Comparison of ENCODE assay signal across 8 cellular contexts in the genomic region with DNA sequence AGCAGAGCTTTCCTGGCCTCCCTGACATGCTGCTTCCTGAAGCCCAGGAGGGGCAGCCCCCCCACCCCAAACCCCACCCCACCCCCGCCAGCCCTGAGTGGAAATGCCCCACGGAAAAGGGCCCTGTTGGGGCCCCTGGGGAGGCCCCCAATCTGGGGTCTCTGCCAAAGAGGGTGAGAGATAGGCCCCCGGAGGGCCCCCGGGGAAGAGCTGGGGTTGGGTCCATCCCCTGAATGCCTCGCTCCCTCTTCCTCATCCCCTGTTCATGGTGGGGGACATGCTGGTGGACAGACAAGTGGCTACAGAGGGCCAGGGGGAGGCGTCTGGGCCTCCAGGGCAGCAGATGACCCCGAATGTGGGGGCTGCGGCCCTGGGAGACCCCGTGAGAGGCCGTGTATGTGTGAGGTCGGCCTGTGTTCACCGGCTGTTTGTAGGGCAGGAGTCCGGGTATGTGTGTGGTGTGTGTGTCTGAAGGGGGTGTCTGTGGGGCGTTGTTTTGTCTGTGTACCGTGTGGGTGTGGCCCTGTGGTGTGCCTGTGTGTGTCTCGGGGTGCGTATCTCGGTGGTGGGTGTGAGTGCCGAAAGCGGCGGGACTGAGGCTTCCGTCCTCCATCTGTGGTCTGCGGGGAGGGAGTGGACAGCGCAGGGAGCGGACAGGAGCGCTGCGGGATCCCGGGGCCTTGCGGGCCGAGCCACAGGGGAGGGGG. TPM values are rescaled to one million over a fixed set of nuclear protein-coding genes. Genes with fewer than 3 reads are reported as not detected.
DNase-seq lines count a peak whose midpoint lies in the region; ATAC-seq, FAIRE-seq and TF ChIP-seq lines count a peak whose summit lies in the region.

No MANE protein-coding gene starts in this region.

- H3K4me3 ChIP-seq in WERI-Rb-1 (ENCODE audit: low read depth, low read length), result peak overlapping the region; percentile 6
- no peak overlapping the region for H3K4me3 ChIP-seq in lung
- H3K4me3 ChIP-seq in thoracic aorta, result peak overlapping the region; percentile 77

- H3K27ac ChIP-seq in WERI-Rb-1 (no peak overlapping the region), lung (ENCODE audit: low read depth in 1 of 2, low read length in 1 of 2) (peak overlapping the region; percentile 55 to 81), thoracic aorta (peak overlapping the region; percentile 89 to 96)

- H3K9me3 ChIP-seq in WERI-Rb-1 (ENCODE audit: severe bottlenecking), result no peaks in the 10 kb centered on the region
- no peaks in the 10 kb centered on the region for H3K9me3 ChIP-seq in lung (ENCODE audit: control insufficient read depth in 2 of 2, insufficient read depth in 1 of 2, low read length in 1 of 2)
- no peaks in the 10 kb centered on the region for H3K9me3 ChIP-seq in thoracic aorta

- H3K4me1 ChIP-seq in lung (ENCODE audit: control insufficient read depth in 2 of 2, insufficient read depth in 2 of 2, low read length in 2 of 2), result peaks cover 0 to 23% of the 10 kb centered on the region in 2 donors
- H3K4me1 ChIP-seq in thoracic aorta (ENCODE audit: control insufficient read depth in 1 of 2, low read depth in 2 of 2), result peaks cover 26 to 64% of the 10 kb centered on the region in 2 donors

- H3K27me3 ChIP-seq in WERI-Rb-1 (ENCODE audit: insufficient read depth, low read depth, severe bottlenecking), result no peaks in the 10 kb centered on the region
- H3K27me3 ChIP-seq in lung (ENCODE audit: control insufficient read depth, insufficient read depth), result no peaks in the 10 kb centered on the region
- H3K27me3 ChIP-seq in thoracic aorta (replicated peaks; ENCODE audit: insufficient read depth), result no peaks in the 10 kb centered on the region

- ATAC-seq in lung (ENCODE audit: insufficient read depth, low FRiP score) (no peak), thoracic aorta (ENCODE audit: insufficient number of reproducible peaks, low FRiP score, low read depth) (no peak), GM19455 (IDR thresholded peaks at IDR 0.05; ENCODE audit: unreplicated experiment) (no peak)

- 14 to 17% methylated on average over 16 to 29 of the region's 30 CpGs for WGBS in lung, 2 donors

- TF ChIP-seq CTCF in WERI-Rb-1 (IDR thresholded peaks at IDR 0.05; ENCODE audit: low read depth, low read length) (no peak), lung (IDR thresholded peaks at IDR 0.05; ENCODE audit: control extremely low read depth, extremely low read depth) (no peak), thoracic aorta (IDR thresholded peaks at IDR 0.05) (no peak)

- no peak for FAIRE-seq in GM19239 (lab: Jason Lieb, UNC)

- H3K36me3 ChIP-seq in WERI-Rb-1 (no peaks in the 10 kb centered on the region), lung (ENCODE audit: control insufficient read depth in 2 of 2, insufficient read depth in 2 of 2, low read length in 2 of 2) (no peaks in the 10 kb centered on the region), thoracic aorta (no peaks in the 10 kb centered on the region)

- DNase-seq in GM19239 (ENCODE audit: insufficient read length, low spot score) (peak; percentile 73), WERI-Rb-1 (peak; percentile 34), lung (ENCODE audit: low spot score) (peak; percentile 39), thoracic aorta (ENCODE audit: low spot score) (no peak), NCI-H345 treated with DMSO at 0.1 percent for 48 hours (lab: John Stamatoyannopoulos, UW; ENCODE audit: unreplicated experiment) (no peak), GOT3 (lab: John Stamatoyannopoulos, UW) (no peak)
- peak; percentile 76 for DNase-seq in central memory CD4-positive, alpha-beta T cell

RNA-seq across cellular contexts. Expression of gene C9orf50, which starts 11.3 kb away (rescaled TPM):
- total RNA-seq in lung (under 1 TPM; 0.15 to 0.28 TPM), thoracic aorta (not detected)
- not detected for polyA plus RNA-seq in lung

RNA-seq across cellular contexts. Expression of gene NTMT1, which starts 16.3 kb away (rescaled TPM):
- total RNA-seq in lung, result 10 to 100 TPM; 14.3 to 30.1 TPM
- 10 to 100 TPM; 36.3 to 54.7 TPM for polyA plus RNA-seq in lung
- 10 to 100 TPM; 16.9 to 27.2 TPM for total RNA-seq in thoracic aorta

RNA-seq across cellular contexts. Expression of gene ASB6, which starts 32.3 kb away (rescaled TPM):
- 10 to 100 TPM; 11.8 to 19.5 TPM for total RNA-seq in lung
- polyA plus RNA-seq in lung, result 10 to 100 TPM; 15.7 to 16.4 TPM
- total RNA-seq in thoracic aorta, result 10 to 100 TPM; 23.0 to 31.0 TPM

RNA-seq across cellular contexts. Expression of gene PRRX2, which starts 55.8 kb away (rescaled TPM):
- total RNA-seq in lung (1 to 10 TPM; 2.2 to 3.6 TPM), thoracic aorta (10 to 100 TPM; 42.0 to 66.1 TPM)
- 1 to 10 TPM; 3.4 to 3.8 TPM for polyA plus RNA-seq in lung

Comparison
In these comparisons a context has a peak if more than half of its experiments do, and no peak if none do; other contexts are left out.
1. DNase-seq: peak in GM19239 (single experiment), WERI-Rb-1 (single experiment), central memory CD4-positive, alpha-beta T cell (single experiment) and lung (single experiment); none in thoracic aorta (single experiment), NCI-H345 treated with DMSO at 0.1 percent for 48 hours (single experiment) and GOT3 (single experiment).